In the genomic region with DNA sequence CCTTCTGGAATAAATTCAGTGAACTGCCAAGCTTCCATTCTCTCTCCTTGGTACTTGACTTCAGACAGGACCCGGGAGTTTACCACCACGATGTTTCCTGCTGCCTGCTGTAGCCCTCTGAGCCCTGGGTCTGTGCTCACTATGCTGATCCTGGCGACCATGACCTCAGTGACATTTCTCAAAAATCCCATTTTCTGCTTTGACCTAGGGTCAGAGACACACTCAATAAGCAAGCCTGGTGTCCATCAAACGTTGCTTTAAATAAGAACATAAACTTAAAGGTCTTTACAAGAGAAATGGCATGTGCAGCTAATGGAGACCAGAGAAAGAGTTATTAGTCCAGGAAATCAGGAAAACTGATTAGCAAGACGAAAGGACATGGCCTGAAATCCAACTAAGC, we compare ENCODE assay signal across 16 cellular contexts.
DNase-seq lines count a peak whose midpoint lies in the region; ATAC-seq, FAIRE-seq and TF ChIP-seq lines count a peak whose summit lies in the region.
"Had no signal": no experiment of that assay in that cellular context is flagged by ENCODE, and none has a peak within 500 bp of the region (broad histone marks: within the 10 kb centered on the region; RNA-seq: fewer than 3 reads in every experiment).

No MANE protein-coding gene starts in this region.

- no CpG with 5 or more reads among the region's 5 CpGs for WGBS in H9 (ENCODE audit: extremely low coverage, insufficient read length, low lambda C conversion rate)
- WGBS in pancreas, 2 donors: 51 to 59% methylated on average over 5 of the region's 5 CpGs
- 52 to 55% methylated on average over 5 of the region's 5 CpGs for WGBS in heart right ventricle, 2 donors

- H4K8ac ChIP-seq in H9 (replicated peaks; ENCODE audit: insufficient read length, low read depth, low read length): no peak overlapping the region

- peaks cover 0 to 9% (median 0%) of the 10 kb centered on the region in 3 experiments; a peak in 3 of 7 replicates for H3K36me3 Mint-ChIP-seq in H9 (ENCODE audit: insufficient read depth in 1 of 3, low read depth in 3 of 3)
- H3K36me3 Mint-ChIP-seq in activated naive CD4-positive, alpha-beta T cell treated with anti-CD3 and anti-CD28 coated beads for 36 hours (ENCODE audit: low read depth): no peaks in the 10 kb centered on the region

- peaks cover 59 to 78% of the 10 kb centered on the region in 2 experiments for H3K4me1 Mint-ChIP-seq in H9
- H3K4me1 Mint-ChIP-seq in activated naive CD4-positive, alpha-beta T cell treated with anti-CD3 and anti-CD28 coated beads for 36 hours (ENCODE audit: low read depth): no peaks in the 10 kb centered on the region
- H3K4me1 Mint-ChIP-seq: activated CD4-positive, alpha-beta T cell treated with anti-CD3 and anti-CD28 coated beads, Interleukin-2, amount 10 ng/mL, durations not matched to agents 7 days and 5 days had no signal

- H2BK5ac ChIP-seq in H9 (ENCODE audit: insufficient read length, low read length): peak overlapping the region; percentile 25

- peak; percentile 23 for ATAC-seq in SK-N-SH treated with all-trans-retinoic acid at 6 μM for 48 hours
- ATAC-seq in pancreas: no peak
- no peak for ATAC-seq in heart right ventricle
- ATAC-seq: activated T-cell treated with anti-CD3 and anti-CD28 coated beads, Interleukin-2, amount 50 U/mL, for 4 hours had no signal

- CTCF ChIA-PET in activated naive CD4-positive, alpha-beta T cell treated with anti-CD3 and anti-CD28 coated beads for 36 hours (lab: Charles Lee): no interaction called here

- peak overlapping the region; percentile 77 for H2BK12ac ChIP-seq in H9 (ENCODE audit: insufficient read length, low read depth, low read length)

- H4K20me1 ChIP-seq in H9 (ENCODE audit: control insufficient read depth, insufficient read depth, insufficient read length): no peaks in the 10 kb centered on the region

- H3K4me3 Mint-ChIP-seq in H9: no peak overlapping the region
- H3K4me3 Mint-ChIP-seq in activated naive CD4-positive, alpha-beta T cell treated with anti-CD3 and anti-CD28 coated beads for 36 hours: no peak overlapping the region
- H3K4me3 Mint-ChIP-seq: activated CD4-positive, alpha-beta T cell treated with anti-CD3 and anti-CD28 coated beads, Interleukin-2, amount 10 ng/mL, durations not matched to agents 7 days and 5 days; activated T-cell treated with anti-CD3 and anti-CD28 coated beads, Interleukin-2, amount 50 U/mL, for 4 hours; dendritic cell treated with granulocyte-macrophage colony-stimulating factor and Interleukin-4, amounts not matched to agents 40 ng/mL and 50 ng/mL, for 4 days had no signal

- H3K9me3 ChIP-seq in H9 (ENCODE audit: control insufficient read depth, low read depth, low read length) (no peaks in the 10 kb centered on the region), iPS-18a (ENCODE audit: control insufficient read depth, low read depth, low read length) (no peaks in the 10 kb centered on the region), skeletal muscle satellite cell (replicated peaks; ENCODE audit: low read length) (no peaks in the 10 kb centered on the region), pancreas (no peaks in the 10 kb centered on the region), heart right ventricle (peaks cover 0 to 10% (median 0%) of the 10 kb centered on the region in 11 donors)
- H3K9me3 ChIP-seq: Peyer's patch had no signal

- H4K91ac ChIP-seq in H9 (ENCODE audit: insufficient read length, low read depth, low read length): no peak overlapping the region

- no peak overlapping the region for H2AK5ac ChIP-seq in H9 (ENCODE audit: insufficient read length, low read length)

- DNase-seq in H9 (no peak), activated gamma-delta T cell treated with Interleukin-2 at 50 U/mL for 16 hours (no peak), pancreas (no peak), heart right ventricle (no peak)
- DNase-seq in activated naive CD4-positive, alpha-beta T cell treated with anti-CD3 and anti-CD28 coated beads for 36 hours: no peak
- DNase-seq: activated CD4-positive, alpha-beta T cell treated with anti-CD3 and anti-CD28 coated beads, Interleukin-2, amount 10 ng/mL, durations not matched to agents 7 days and 5 days; activated T-cell treated with anti-CD3 and anti-CD28 coated beads, Interleukin-2, amount 50 U/mL, for 4 hours; DND-41; NCI-H1694 treated with DMSO at 0.1 percent for 48 hours; NCI-H510A treated with DMSO at 0.1 percent for 48 hours; Peyer's patch had no signal

- TF ChIP-seq CTCF in H9 (conservative IDR thresholded peaks at IDR 0.05) (no peak), pancreas (IDR thresholded peaks at IDR 0.05) (no peak), heart right ventricle (IDR thresholded peaks at IDR 0.05) (no peak)

- H3K27me3 ChIP-seq in H9 (ENCODE audit: insufficient read depth, low read length) (no peaks in the 10 kb centered on the region), iPS-18a (ENCODE audit: control insufficient read depth, insufficient read depth, low read length) (no peaks in the 10 kb centered on the region), skeletal muscle satellite cell (ENCODE audit: control insufficient read depth, insufficient read depth, low read length) (peaks cover 6% of the 10 kb centered on the region), pancreas (no peaks in the 10 kb centered on the region), heart right ventricle (peaks cover 0 to 3% (median 0%) of the 10 kb centered on the region in 7 donors)
- H3K27me3 ChIP-seq: Peyer's patch had no signal

- H3K23me2 ChIP-seq in H9 (ENCODE audit: insufficient read length, low read depth, low read length, poor library complexity, severe bottlenecking): no peaks in the 10 kb centered on the region

- H2BK15ac ChIP-seq in H9 (ENCODE audit: low read depth, low read length): no peak overlapping the region

- H3K23ac ChIP-seq in H9 (ENCODE audit: insufficient read length, low read depth, low read length): no peak overlapping the region

- H3T11ph ChIP-seq in H9 (ENCODE audit: low read length): no peak overlapping the region

- H3K27ac Mint-ChIP-seq in H9: peak overlapping the region in 1 of 3 experiments; percentile 33; a peak in 2 of 7 replicates
- no peak overlapping the region for H3K27ac Mint-ChIP-seq in activated naive CD4-positive, alpha-beta T cell treated with anti-CD3 and anti-CD28 coated beads for 36 hours
- H3K27ac Mint-ChIP-seq: activated CD4-positive, alpha-beta T cell treated with anti-CD3 and anti-CD28 coated beads, Interleukin-2, amount 10 ng/mL, durations not matched to agents 7 days and 5 days; dendritic cell treated with granulocyte-macrophage colony-stimulating factor and Interleukin-4, amounts not matched to agents 40 ng/mL and 50 ng/mL, for 4 days had no signal

- peak overlapping the region; percentile 63 for H3K27ac ChIP-seq in H9 (ENCODE audit: insufficient read length, low read depth, low read length)
- H3K27ac ChIP-seq in iPS-18a (ENCODE audit: low read length): peak overlapping the region; percentile 4
- peak overlapping the region in 1 of 4 donors; percentile 33 for H3K27ac ChIP-seq in pancreas
- peak overlapping the region in 4 of 10 donors; percentile 17 to 62 (median 50) for H3K27ac ChIP-seq in heart right ventricle
- H3K27ac ChIP-seq: parathyroid adenoma had no signal

- H3K79me2 ChIP-seq in H9 (ENCODE audit: insufficient read depth, low read length): no peaks in the 10 kb centered on the region
- H3K79me2 ChIP-seq: parathyroid adenoma had no signal

- no peak overlapping the region for H2BK120ac ChIP-seq in H9 (ENCODE audit: low read depth, low read length, poor library complexity, severe bottlenecking)

- H3K27me3 Mint-ChIP-seq in H9 (ENCODE audit: low read depth): peaks cover 4% of the 10 kb centered on the region
- H3K27me3 Mint-ChIP-seq in activated naive CD4-positive, alpha-beta T cell treated with anti-CD3 and anti-CD28 coated beads for 36 hours (ENCODE audit: low read depth): peaks cover 5% of the 10 kb centered on the region

- H3K4me2 ChIP-seq in H9 (ENCODE audit: insufficient read depth, insufficient read length, low read length) (no peak overlapping the region), skeletal muscle satellite cell (ENCODE audit: low read length) (peak overlapping the region; percentile 21)

- H3K4me1 ChIP-seq in H9 (ENCODE audit: insufficient read depth, low read length) (peaks cover 8% of the 10 kb centered on the region; the same call in 1 of the 2 replicates), iPS-18a (ENCODE audit: control insufficient read depth, low read depth, low read length) (peaks cover 40% of the 10 kb centered on the region), skeletal muscle satellite cell (ENCODE audit: control insufficient read depth, insufficient read depth, low read length) (peaks cover 39% of the 10 kb centered on the region), pancreas (peaks cover 0 to 3% (median 0%) of the 10 kb centered on the region in 3 donors), heart right ventricle (peaks cover 0 to 33% (median 15%) of the 10 kb centered on the region in 9 donors)

- H4K5ac ChIP-seq in H9 (ENCODE audit: insufficient read length, low read depth, low read length): peak overlapping the region; percentile 34

- no peaks in the 10 kb centered on the region; a peak in 2 of 5 replicates for H3K9me3 Mint-ChIP-seq in H9
- H3K9me3 Mint-ChIP-seq in activated naive CD4-positive, alpha-beta T cell treated with anti-CD3 and anti-CD28 coated beads for 36 hours: no peaks in the 10 kb centered on the region
- H3K9me3 Mint-ChIP-seq: activated CD4-positive, alpha-beta T cell treated with anti-CD3 and anti-CD28 coated beads, Interleukin-2, amount 10 ng/mL, durations not matched to agents 7 days and 5 days; activated T-cell treated with anti-CD3 and anti-CD28 coated beads, Interleukin-2, amount 50 U/mL, for 4 hours; dendritic cell treated with granulocyte-macrophage colony-stimulating factor and Interleukin-4, amounts not matched to agents 40 ng/mL and 50 ng/mL, for 4 days had no signal

- no peak overlapping the region; the same call in 1 of the 2 replicates for H3K4ac ChIP-seq in H9 (ENCODE audit: low read depth, low read length)

- no peaks in the 10 kb centered on the region for H3K79me1 ChIP-seq in H9 (ENCODE audit: insufficient read depth, low read depth, low read length, poor library complexity, severe bottlenecking)

- peak overlapping the region; percentile 20; the same call in 1 of the 2 replicates for H3K14ac ChIP-seq in H9 (ENCODE audit: insufficient read depth, low read length)

- intact Hi-C loops in activated naive CD4-positive, alpha-beta T cell treated with anti-CD3 and anti-CD28 coated beads for 36 hours (cut with micrococcal nuclease): no loop called here
- intact Hi-C loops in pancreas (cut with DNase I): no loop called here
- intact Hi-C loops in heart right ventricle (cut with DNase I): loop anchor here in 3 of 10 donors (10.0 kb wide), 3 partner anchors 510 to 610 kb away; a partner anchor contains a TSS

- FAIRE-seq in pancreas (lab: Jason Lieb, UNC): no peak

- H3K9ac ChIP-seq in H9 (ENCODE audit: extremely low read depth, insufficient read length, low read length) (no peak overlapping the region), iPS-18a (ENCODE audit: low read length) (peak overlapping the region; percentile 14), skeletal muscle satellite cell (ENCODE audit: low read depth, low read length) (peak overlapping the region; percentile 11)
- H3K9ac ChIP-seq: parathyroid adenoma had no signal

- no peak overlapping the region for H2AFZ ChIP-seq in H9 (ENCODE audit: low read length)
- H2AFZ ChIP-seq: parathyroid adenoma had no signal

- no peaks in the 10 kb centered on the region for H3K36me3 ChIP-seq in iPS-18a (ENCODE audit: control insufficient read depth, low read depth, low read length)
- H3K36me3 ChIP-seq in skeletal muscle satellite cell (ENCODE audit: insufficient read depth, low read length): no peaks in the 10 kb centered on the region
- H3K36me3 ChIP-seq in pancreas: no peaks in the 10 kb centered on the region
- H3K36me3 ChIP-seq in heart right ventricle: no peaks in the 10 kb centered on the region
- H3K36me3 ChIP-seq: Peyer's patch had no signal

- no peak overlapping the region for H2BK20ac ChIP-seq in H9 (ENCODE audit: low read depth, low read length, poor library complexity, severe bottlenecking)

- H3K56ac ChIP-seq in H9 (ENCODE audit: insufficient read length, low read depth, low read length): no peak overlapping the region

- peak overlapping the region; percentile 47 for H3K18ac ChIP-seq in H9 (ENCODE audit: insufficient read length, low read depth, low read length)

- H3K4me3 ChIP-seq in iPS-18a (ENCODE audit: low read length): no peak overlapping the region
- no peak overlapping the region for H3K4me3 ChIP-seq in skeletal muscle satellite cell (ENCODE audit: low read length)
- no peak overlapping the region for H3K4me3 ChIP-seq in pancreas
- no peak overlapping the region for H3K4me3 ChIP-seq in heart right ventricle
- H3K4me3 ChIP-seq: Peyer's patch had no signal
